Comparison of ENCODE assay signal across 10 cellular contexts in genomic region chr22:26482171-26482570, GRCh38. TPM values are rescaled to one million over a fixed set of nuclear protein-coding genes. Genes with fewer than 3 reads are reported as not detected.
DNase-seq lines count a peak whose midpoint lies in the region; ATAC-seq and TF ChIP-seq lines count a peak whose summit lies in the region.
"Had no signal": no experiment of that assay in that cellular context is flagged by ENCODE, and none has a peak within 500 bp of the region (broad histone marks: within the 10 kb centered on the region; RNA-seq: fewer than 3 reads in every experiment).

No MANE protein-coding gene starts in this region.

- H3K27ac ChIP-seq in KOPT-K1 (ENCODE audit: low read depth, low read length, poor library complexity, severe bottlenecking) (peak overlapping the region; percentile 92), heart left ventricle (peak overlapping the region in 1 of 12 donors; percentile 29)

- 45 to 48% (median 47%) methylated on average over 5 of the region's 5 CpGs for WGBS in heart left ventricle, 4 donors

- in situ Hi-C loops in G401 (cut with HindIII; ENCODE audit: low sequenced_read_pairs), result no loop called here

- DNase-seq in Calu3, result no peak
- DNase-seq in G401 (ENCODE audit: low spot score), result no peak
- no peak for DNase-seq in D341Med (ENCODE audit: low spot score)
- DNase-seq in heart left ventricle, result no peak
- no peak for DNase-seq in cerebellum (ENCODE audit: low spot score)
- DNase-seq: NCI-H1092, occipital lobe had no signal

- H3K27ac Mint-ChIP-seq in Calu3 (ENCODE audit: unreplicated experiment) (peak overlapping the region; percentile 94), nephron (peak overlapping the region; percentile 88 to 98 (median 98))
- peak overlapping the region; percentile 93 for H3K27ac Mint-ChIP-seq in activated T-helper 17 cell treated with anti-CD3 and anti-CD28 coated beads, Interleukin-2, amount 50 U/mL, for 72 hours

- TF ChIP-seq CTCF in Calu3 (IDR thresholded peaks at IDR 0.05; ENCODE audit: unreplicated experiment) (no peak), nephron (IDR thresholded peaks at IDR 0.05; ENCODE audit: unreplicated experiment in 3 of 3) (no peak), heart left ventricle (IDR thresholded peaks at IDR 0.05) (no peak)

- no peaks in the 10 kb centered on the region for H3K27me3 Mint-ChIP-seq in Calu3 (ENCODE audit: unreplicated experiment)
- H3K27me3 Mint-ChIP-seq in activated T-helper 17 cell treated with anti-CD3 and anti-CD28 coated beads, Interleukin-2, amount 50 U/mL, for 72 hours, result no peaks in the 10 kb centered on the region
- H3K27me3 Mint-ChIP-seq in nephron (ENCODE audit: low read depth), result no peaks in the 10 kb centered on the region

- H3K4me1 ChIP-seq in heart left ventricle, result peaks cover 9 to 64% (median 50%) of the 10 kb centered on the region in 12 donors

- intact Hi-C loops in Calu3 (cut with micrococcal nuclease; ENCODE audit: unreplicated experiment), result no loop called here
- intact Hi-C loops in heart left ventricle (cut with DNase I), result no loop called here

- peak overlapping the region in 3 of 12 donors; percentile 76 to 90 (median 84) for H3K4me3 ChIP-seq in heart left ventricle

- H3K9me3 Mint-ChIP-seq in Calu3 (ENCODE audit: low read depth, unreplicated experiment) (no peaks in the 10 kb centered on the region), nephron (no peaks in the 10 kb centered on the region)
- no peaks in the 10 kb centered on the region for H3K9me3 Mint-ChIP-seq in activated T-helper 17 cell treated with anti-CD3 and anti-CD28 coated beads, Interleukin-2, amount 50 U/mL, for 72 hours

- H3K4me1 Mint-ChIP-seq in Calu3 (ENCODE audit: low read depth, unreplicated experiment), result peaks cover 62% of the 10 kb centered on the region
- H3K4me1 Mint-ChIP-seq in activated T-helper 17 cell treated with anti-CD3 and anti-CD28 coated beads, Interleukin-2, amount 50 U/mL, for 72 hours, result peaks cover 51% of the 10 kb centered on the region
- peaks cover 74% of the 10 kb centered on the region for H3K4me1 Mint-ChIP-seq in nephron

- no peak for TF ChIP-seq POLR2A in heart left ventricle (IDR thresholded peaks at IDR 0.05)

- H3K36me3 Mint-ChIP-seq in Calu3 (ENCODE audit: insufficient read depth, unreplicated experiment) (peaks cover 50% of the 10 kb centered on the region), nephron (ENCODE audit: low read depth) (peaks cover 18% of the 10 kb centered on the region)
- peaks cover 60% of the 10 kb centered on the region for H3K36me3 Mint-ChIP-seq in activated T-helper 17 cell treated with anti-CD3 and anti-CD28 coated beads, Interleukin-2, amount 50 U/mL, for 72 hours (ENCODE audit: low read depth)

- H3K27me3 ChIP-seq in heart left ventricle, result no peaks in the 10 kb centered on the region

- ATAC-seq in activated T-helper 17 cell treated with anti-CD3 and anti-CD28 coated beads, Interleukin-2, amount 50 U/mL, for 72 hours (replicated peaks), result no peak
- no peak for ATAC-seq in heart left ventricle

- CTCF ChIA-PET in Calu3 (lab: Charles Lee), result interaction anchor here (0.6 kb wide), 1 partner anchor 97 kb away, joined by 3 read pairs; no protein-coding TSS in a partner anchor

- H3K9me3 ChIP-seq in KOPT-K1 (ENCODE audit: insufficient read depth, low read length, poor library complexity, severe bottlenecking) (no peaks in the 10 kb centered on the region), heart left ventricle (no peaks in the 10 kb centered on the region)

- H3K4me3 Mint-ChIP-seq in Calu3 (ENCODE audit: low read depth, unreplicated experiment), result peak overlapping the region; percentile 85
- peak overlapping the region; percentile 91 for H3K4me3 Mint-ChIP-seq in activated T-helper 17 cell treated with anti-CD3 and anti-CD28 coated beads, Interleukin-2, amount 50 U/mL, for 72 hours
- peak overlapping the region; percentile 90 to 97 (median 95) for H3K4me3 Mint-ChIP-seq in nephron

- BruUV-seq in Calu3 (replicated peaks; lab: Mats Ljungman, UMichigan), result no TSS peak

- H3K36me3 ChIP-seq in KOPT-K1 (ENCODE audit: insufficient read depth, low read length), result peaks cover 27% of the 10 kb centered on the region
- peaks cover 0 to 40% (median 15%) of the 10 kb centered on the region in 9 donors for H3K36me3 ChIP-seq in heart left ventricle

RNA-seq across cellular contexts. Expression of gene HPS4, which starts 1.4 kb away (rescaled TPM):
- total RNA-seq in Calu3 (2022) (40.7 and 41.9 TPM in 2 replicates), heart left ventricle (10 to 100 TPM in 5 of 9 donors, 1 to 10 TPM in 4; 6.9 to 15.0 (median 10.3) TPM), cerebellum (37.7 TPM)
- total RNA-seq in activated T-helper 17 cell treated with anti-CD3 and anti-CD28 coated beads, Interleukin-2, amount 50 U/mL, for 72 hours, result 10 to 100 TPM; 36.4 to 56.3 TPM
- total RNA-seq in G401 (2014; rRNA removed; shearing (Covaris generic)), result 23.6 and 32.7 TPM in 2 replicates
- 1 to 10 TPM; 6.2 to 7.2 TPM for polyA plus RNA-seq in heart left ventricle

RNA-seq across cellular contexts. Expression of gene SRRD, which starts 1.5 kb away (rescaled TPM):
- 22.8 and 25.6 TPM in 2 replicates for total RNA-seq in Calu3 (2022)
- 10 to 100 TPM; 22.2 to 40.3 TPM for total RNA-seq in activated T-helper 17 cell treated with anti-CD3 and anti-CD28 coated beads, Interleukin-2, amount 50 U/mL, for 72 hours
- 32.4 and 47.1 TPM in 2 replicates for total RNA-seq in G401 (2014; rRNA removed; shearing (Covaris generic))
- 10 to 100 TPM; 18.2 to 28.9 (median 23.4) TPM for total RNA-seq in heart left ventricle
- polyA plus RNA-seq in heart left ventricle, result 10 to 100 TPM; 11.3 to 24.6 TPM
- 14.7 TPM for total RNA-seq in cerebellum

RNA-seq across cellular contexts. Expression of gene TFIP11, which starts 30.1 kb away (rescaled TPM):
- total RNA-seq in Calu3 (2022), result 39.8 and 40.8 TPM in 2 replicates
- total RNA-seq in activated T-helper 17 cell treated with anti-CD3 and anti-CD28 coated beads, Interleukin-2, amount 50 U/mL, for 72 hours, result 10 to 100 TPM; 44.8 to 50.4 TPM
- total RNA-seq in G401 (2014; rRNA removed; shearing (Covaris generic)), result 39.1 and 60.0 TPM in 2 replicates
- 10 to 100 TPM; 15.1 to 28.0 (median 23.1) TPM for total RNA-seq in heart left ventricle
- polyA plus RNA-seq in heart left ventricle, result 10 to 100 TPM; 17.3 to 23.8 TPM
- 22.8 TPM for total RNA-seq in cerebellum

RNA-seq across cellular contexts. Expression of gene ASPHD2, which starts 53.1 kb away (rescaled TPM):
- 0.40 and 0.71 TPM in 2 replicates for total RNA-seq in Calu3 (2022)
- 10 to 100 TPM; 13.2 to 20.2 TPM for total RNA-seq in activated T-helper 17 cell treated with anti-CD3 and anti-CD28 coated beads, Interleukin-2, amount 50 U/mL, for 72 hours
- 2.8 and 3.2 TPM in 2 replicates for total RNA-seq in G401 (2014; rRNA removed; shearing (Covaris generic))
- 1 to 10 TPM in 1 of 9 donors, under 1 TPM in 7, not detected in 1; 0.07 to 1.5 (median 0.14) TPM for total RNA-seq in heart left ventricle
- polyA plus RNA-seq in heart left ventricle, result under 1 TPM in 1 of 2 donors, not detected in 1; 0.12 TPM
- total RNA-seq in cerebellum, result 6.7 TPM
